Comparison of ENCODE assay signal across 13 cellular contexts in the genomic region with DNA sequence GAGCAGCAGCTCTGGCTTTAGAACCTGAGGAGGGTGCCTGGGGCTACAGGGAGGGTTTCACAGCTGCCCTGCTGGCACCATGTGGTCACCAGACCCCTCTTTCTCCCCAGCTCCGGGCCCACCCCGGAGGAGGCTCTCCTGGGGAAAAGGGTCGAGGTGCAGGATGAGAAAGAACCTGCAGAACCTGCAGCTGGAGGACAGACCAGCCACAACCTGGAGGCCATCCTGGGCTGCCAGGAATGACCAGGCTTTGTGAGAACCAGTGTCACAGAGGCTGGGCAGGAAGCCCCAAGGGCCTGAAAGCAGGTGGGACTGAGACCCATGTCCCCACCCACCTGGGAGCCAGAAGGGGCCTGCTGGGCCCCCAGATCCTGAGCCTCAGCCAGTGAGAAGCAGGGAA. TPM values are rescaled to one million over a fixed set of nuclear protein-coding genes. Genes with fewer than 3 reads are reported as not detected.
DNase-seq lines count a peak whose midpoint lies in the region; ATAC-seq and TF ChIP-seq lines count a peak whose summit lies in the region.
"Had no signal": no experiment of that assay in that cellular context is flagged by ENCODE, and none has a peak within 500 bp of the region (broad histone marks: within the 10 kb centered on the region; RNA-seq: fewer than 3 reads in every experiment).

No MANE protein-coding gene starts in this region.

- no peak for ATAC-seq in CD8-positive, alpha-beta T cell
- ATAC-seq in natural killer cell (no peak), HG03457 (IDR thresholded peaks at IDR 0.05; ENCODE audit: unreplicated experiment) (no peak), left lung (no peak)
- ATAC-seq: left ventricle myocardium superior had no signal

- H3K36me3 Mint-ChIP-seq in CD8-positive, alpha-beta T cell = peaks cover 85% of the 10 kb centered on the region
- H3K36me3 Mint-ChIP-seq in activated naive CD8-positive, alpha-beta T cell treated with anti-CD3 and anti-CD28 coated beads for 36 hours = peaks cover 89% of the 10 kb centered on the region
- H3K36me3 Mint-ChIP-seq in natural killer cell (no peaks in the 10 kb centered on the region), type B pancreatic cell (peaks cover 10% of the 10 kb centered on the region)

- peaks cover 4% of the 10 kb centered on the region for H3K9me3 Mint-ChIP-seq in CD8-positive, alpha-beta T cell
- H3K9me3 Mint-ChIP-seq in activated naive CD8-positive, alpha-beta T cell treated with anti-CD3 and anti-CD28 coated beads for 36 hours = peaks cover 5% of the 10 kb centered on the region
- H3K9me3 Mint-ChIP-seq in natural killer cell (no peaks in the 10 kb centered on the region), type B pancreatic cell (no peaks in the 10 kb centered on the region)

- peaks cover 0 to 60% (median 21%) of the 10 kb centered on the region in 11 experiments; a peak in 14 of 22 replicates for H3K36me3 ChIP-seq in BLaER1 treated with 17β-estradiol and CSF1 and Interleukin-3, amounts not matched to agents 10 nM and 100 nM
- peaks cover 23% of the 10 kb centered on the region for H3K36me3 ChIP-seq in CD8-positive, alpha-beta T cell (ENCODE audit: insufficient read depth, low read length)
- H3K36me3 ChIP-seq in left lung = peaks cover 0 to 6% of the 10 kb centered on the region in 2 donors

- peaks cover 93% of the 10 kb centered on the region for H3K4me1 Mint-ChIP-seq in CD8-positive, alpha-beta T cell (ENCODE audit: low read depth)
- H3K4me1 Mint-ChIP-seq in activated naive CD8-positive, alpha-beta T cell treated with anti-CD3 and anti-CD28 coated beads for 36 hours = peaks cover 82% of the 10 kb centered on the region
- H3K4me1 Mint-ChIP-seq in natural killer cell (peaks cover 87 to 92% of the 10 kb centered on the region in 2 donors), type B pancreatic cell (ENCODE audit: unreplicated experiment) (peaks cover 31% of the 10 kb centered on the region)

- peaks cover 0 to 59% (median 6%) of the 10 kb centered on the region in 11 experiments; a peak in 9 of 22 replicates for H4K20me1 ChIP-seq in BLaER1 treated with 17β-estradiol and CSF1 and Interleukin-3, amounts not matched to agents 10 nM and 100 nM

- no peaks in the 10 kb centered on the region for H3K27me3 ChIP-seq in BLaER1 treated with 17β-estradiol and CSF1 and Interleukin-3, amounts not matched to agents 10 nM and 100 nM
- no peaks in the 10 kb centered on the region for H3K27me3 ChIP-seq in CD8-positive, alpha-beta T cell (ENCODE audit: insufficient read depth, low read length)
- no peaks in the 10 kb centered on the region for H3K27me3 ChIP-seq in left lung

- peaks cover 45 to 76% (median 70%) of the 10 kb centered on the region in 10 experiments for H3K4me1 ChIP-seq in BLaER1 treated with 17β-estradiol and CSF1 and Interleukin-3, amounts not matched to agents 10 nM and 100 nM
- peaks cover 87% of the 10 kb centered on the region for H3K4me1 ChIP-seq in CD8-positive, alpha-beta T cell (ENCODE audit: insufficient read depth, low read length)
- peaks cover 5 to 47% of the 10 kb centered on the region in 2 donors for H3K4me1 ChIP-seq in left lung

- no peak for TF ChIP-seq CTCF in CD8-positive, alpha-beta T cell (IDR thresholded peaks at IDR 0.05)
- TF ChIP-seq CTCF in natural killer cell (IDR thresholded peaks at IDR 0.05) (no peak), type B pancreatic cell (conservative IDR thresholded peaks at IDR 0.05) (no peak), left lung (IDR thresholded peaks at IDR 0.05) (no peak)

- no peak overlapping the region for H3K4me3 ChIP-seq in BLaER1 treated with 17β-estradiol and CSF1 and Interleukin-3, amounts not matched to agents 10 nM and 100 nM
- H3K4me3 ChIP-seq in CD8-positive, alpha-beta T cell (ENCODE audit: low read depth, low read length) = no peak overlapping the region
- H3K4me3 ChIP-seq in left lung = no peak overlapping the region

- peak overlapping the region; percentile 99 for H3K27ac Mint-ChIP-seq in CD8-positive, alpha-beta T cell
- H3K27ac Mint-ChIP-seq in activated naive CD8-positive, alpha-beta T cell treated with anti-CD3 and anti-CD28 coated beads for 36 hours = peak overlapping the region; percentile 99
- peak overlapping the region; percentile 85 to 91 for H3K27ac Mint-ChIP-seq in natural killer cell
- no peak overlapping the region for H3K27ac Mint-ChIP-seq in type B pancreatic cell

- peak overlapping the region in 2 of 11 experiments; percentile 2 to 8; a peak in 2 of 22 replicates for H3K4me2 ChIP-seq in BLaER1 treated with 17β-estradiol and CSF1 and Interleukin-3, amounts not matched to agents 10 nM and 100 nM

- peak overlapping the region; percentile 91 for H3K4me3 Mint-ChIP-seq in CD8-positive, alpha-beta T cell
- H3K4me3 Mint-ChIP-seq in activated naive CD8-positive, alpha-beta T cell treated with anti-CD3 and anti-CD28 coated beads for 36 hours = peak overlapping the region; percentile 85
- H3K4me3 Mint-ChIP-seq in natural killer cell = no peak overlapping the region
- no peak overlapping the region for H3K4me3 Mint-ChIP-seq in type B pancreatic cell
- H3K4me3 Mint-ChIP-seq: CD14-positive monocyte had no signal

- intact Hi-C loops in CD8-positive, alpha-beta T cell (cut with DNase I, micrococcal nuclease) = no loop called here
- intact Hi-C loops in natural killer cell (cut with micrococcal nuclease) = no loop called here
- intact Hi-C loops in left lung (cut with DNase I) = no loop called here

- H3K9ac ChIP-seq in BLaER1 treated with 17β-estradiol and CSF1 and Interleukin-3, amounts not matched to agents 10 nM and 100 nM = peak overlapping the region in 1 of 11 experiments; percentile 29; a peak in 1 of 22 replicates

- H3K9me3 ChIP-seq in BLaER1 treated with 17β-estradiol and CSF1 and Interleukin-3, amounts not matched to agents 10 nM and 100 nM (replicated peaks in 1 of 11) = peaks cover 0 to 7% (median 6%) of the 10 kb centered on the region in 11 experiments; a peak in 11 of 22 replicates
- H3K9me3 ChIP-seq in CD8-positive, alpha-beta T cell (ENCODE audit: low read length) = no peaks in the 10 kb centered on the region
- no peaks in the 10 kb centered on the region for H3K9me3 ChIP-seq in left lung

- CTCF ChIA-PET in CD8-positive, alpha-beta T cell (lab: Charles Lee) = interaction anchor here (1.0 to 2.4 kb wide), 5 partner anchors 13 to 67 kb away, joined by 3 to 16 read pairs (median 3); no protein-coding TSS in a partner anchor

- POLR2A ChIA-PET in CD8-positive, alpha-beta T cell (lab: Charles Lee) = interaction anchor here (1.0 to 2.0 kb wide), 7 partner anchors 10 to 69 kb away, joined by 3 to 9 read pairs (median 4); no protein-coding TSS in a partner anchor

- peak overlapping the region in 7 of 11 experiments; percentile 9 to 57 (median 31); a peak in 9 of 22 replicates for H3K27ac ChIP-seq in BLaER1 treated with 17β-estradiol and CSF1 and Interleukin-3, amounts not matched to agents 10 nM and 100 nM
- H3K27ac ChIP-seq in CD8-positive, alpha-beta T cell (ENCODE audit: low read depth, low read length) = peak overlapping the region; percentile 32
- no peak overlapping the region for H3K27ac ChIP-seq in left lung

- no peak for DNase-seq in CD8-positive, alpha-beta T cell
- DNase-seq in activated naive CD8-positive, alpha-beta T cell treated with anti-CD3 and anti-CD28 coated beads for 36 hours = no peak
- DNase-seq in natural killer cell = no peak
- DNase-seq in type B pancreatic cell (ENCODE audit: extremely low spot score, unreplicated experiment) = no peak
- no peak for DNase-seq in left lung
- DNase-seq in SW 1271 (lab: John Stamatoyannopoulos, UW) = no peak
- DNase-seq: Karpas-422; left ventricle myocardium superior; NCI-H2227 treated with DMSO at 0.1 percent for 48 hours; stimulated activated CD4-positive, alpha-beta T cell treated with anti-CD3 and anti-CD28 coated beads, Interleukin-15, amount 100 ng/mL, for 24 hours had no signal

- no peaks in the 10 kb centered on the region for H3K27me3 Mint-ChIP-seq in CD8-positive, alpha-beta T cell (ENCODE audit: low read depth)
- peaks cover 15% of the 10 kb centered on the region for H3K27me3 Mint-ChIP-seq in activated naive CD8-positive, alpha-beta T cell treated with anti-CD3 and anti-CD28 coated beads for 36 hours
- no peaks in the 10 kb centered on the region for H3K27me3 Mint-ChIP-seq in natural killer cell (ENCODE audit: low read depth in 2 of 2)
- H3K27me3 Mint-ChIP-seq in type B pancreatic cell = no peaks in the 10 kb centered on the region

RNA-seq across cellular contexts. Expression of a gene that starts 23.0 kb away (rescaled TPM):
- total RNA-seq in CD8-positive, alpha-beta T cell = 100 to 1,000 TPM; 286 to 305 TPM
- 100 to 1,000 TPM; 239 to 245 TPM for total RNA-seq in activated naive CD8-positive, alpha-beta T cell treated with anti-CD3 and anti-CD28 coated beads for 36 hours
- total RNA-seq in natural killer cell = 100 to 1,000 TPM; 354 to 448 (median 420) TPM
- total RNA-seq in type B pancreatic cell (ENCODE audit: low replicate concordance) = 32.3 and 43.6 TPM in 2 replicates
- 10 to 100 TPM; 30.2 to 71.9 TPM for total RNA-seq in left lung

Comparison
In these comparisons a context has a peak if more than half of its experiments do, and no peak if none do; other contexts are left out.
1. H3K27ac ChIP-seq: peak in BLaER1 treated with 17β-estradiol and CSF1 and Interleukin-3, amounts not matched to agents 10 nM and 100 nM (7 of 11) and CD8-positive, alpha-beta T cell (single experiment); none in left lung (0 of 2).
2. H3K4me3 Mint-ChIP-seq: peak in CD8-positive, alpha-beta T cell (single experiment) and activated naive CD8-positive, alpha-beta T cell treated with anti-CD3 and anti-CD28 coated beads for 36 hours (single experiment); none in natural killer cell (single experiment) and type B pancreatic cell (single experiment).